ENCODE assay signal across 32 cellular contexts in the genomic region with DNA sequence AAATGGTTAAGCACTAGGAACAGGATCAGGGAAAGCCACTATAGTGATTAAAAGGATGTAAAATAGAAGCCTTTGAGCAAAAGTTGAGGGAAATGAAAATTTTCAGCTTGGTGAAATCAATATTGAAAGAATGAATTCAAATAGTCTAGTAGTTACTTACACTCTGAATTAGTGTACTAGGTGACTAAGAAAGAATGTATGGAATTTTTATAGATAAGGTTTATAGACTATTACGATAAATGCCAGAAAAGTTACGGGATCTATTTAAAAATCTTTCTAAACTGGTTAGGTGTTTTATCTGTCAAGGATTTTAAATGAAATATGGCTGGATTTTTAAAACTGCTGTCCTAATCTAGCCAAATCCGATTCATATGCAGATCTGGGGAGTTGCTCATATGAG.
"Had no signal": no experiment of that assay in that cellular context is flagged by ENCODE, and none has a peak within 500 bp of the region (broad histone marks: within the 10 kb centered on the region; RNA-seq: fewer than 3 reads in every experiment).

No MANE protein-coding gene starts in this region.

- H3K79me2 ChIP-seq: parathyroid adenoma had no signal

- H3K27ac ChIP-seq: left lung, lower lobe of right lung, neural progenitor cell, neutrophil, parathyroid adenoma, prostate gland, skin epidermis, stomach, testis, thyroid gland, transverse colon, upper lobe of left lung, vagina had no signal

- DNase-seq: hippocampal formation; immature natural killer cell; kidney; left colon; left lung; lower lobe of right lung; mammary epithelial cell; mesenchymal stem cell; naive B cell; natural killer cell; nephron progenitor cell; occipital lobe; retina; right cardiac atrium; stimulated activated CD4-positive, alpha-beta T cell treated with anti-CD3 and anti-CD28 coated beads, Interleukin-12 subunit alpha, Interleukin-12 subunit beta, amount 100 ng/mL, for 4 hours; stimulated activated CD4-positive, alpha-beta T cell treated with anti-CD3 and anti-CD28 coated beads, Interleukin-15, amount 100 ng/mL, for 24 hours; stimulated activated CD4-positive, alpha-beta T cell treated with anti-CD3 and anti-CD28 coated beads, Interleukin-2, amount 100 ng/mL, for 24 hours; stimulated activated CD4-positive, alpha-beta T cell treated with anti-CD3 and anti-CD28 coated beads, Interleukin-4, amount 100 ng/mL, for 1 hour; stimulated activated naive B cell treated with anti-CD40 and anti-IgM and Interleukin-4, amounts not matched to agents 10 μg/mL and 1 μg/mL and 100 μg/mL, for 72 hours; stimulated activated naive CD8-positive, alpha-beta T cell treated with anti-CD3 and anti-CD28 coated beads, Interleukin-15, Interleukin-2, amounts not matched to agents 100 U/mL and 50 U/mL, for 24 hours; stomach; testis; thyroid gland; transverse colon; upper lobe of left lung had no signal

- H3K27me3 ChIP-seq: neural progenitor cell, testis, thyroid gland, upper lobe of left lung, vagina had no signal

- H3K4me3 ChIP-seq: left lung, lower lobe of right lung, neural progenitor cell, prostate gland, skin epidermis, stomach, testis, thyroid gland, transverse colon, upper lobe of left lung, vagina had no signal

- H3K36me3 ChIP-seq: left lung, lower lobe of right lung, neural progenitor cell, neutrophil, prostate gland, stomach, thyroid gland, transverse colon, upper lobe of left lung, vagina had no signal

- ATAC-seq: left colon; left lung; lower lobe of right lung; natural killer cell; right cardiac atrium; sciatic nerve; stimulated activated naive B cell treated with anti-CD40 and anti-IgM and Interleukin-4, amounts not matched to agents 10 μg/mL and 1 μg/mL and 100 μg/mL, for 72 hours; stimulated activated naive CD8-positive, alpha-beta T cell treated with anti-CD3 and anti-CD28 coated beads, Interleukin-15, Interleukin-2, amounts not matched to agents 100 U/mL and 50 U/mL, for 24 hours had no signal

- H3K9me3 ChIP-seq: left lung, lower lobe of right lung, neutrophil, prostate gland, stomach, testis, thyroid gland, transverse colon, upper lobe of left lung, vagina had no signal

- H3K4me2 ChIP-seq: neural progenitor cell had no signal

- H2AFZ ChIP-seq: neural progenitor cell, parathyroid adenoma had no signal

- H3K4me1 ChIP-seq: left lung, lower lobe of right lung, neural progenitor cell, parathyroid adenoma, prostate gland, stomach, testis, thyroid gland, transverse colon, upper lobe of left lung, vagina had no signal
